In the genomic region with DNA sequence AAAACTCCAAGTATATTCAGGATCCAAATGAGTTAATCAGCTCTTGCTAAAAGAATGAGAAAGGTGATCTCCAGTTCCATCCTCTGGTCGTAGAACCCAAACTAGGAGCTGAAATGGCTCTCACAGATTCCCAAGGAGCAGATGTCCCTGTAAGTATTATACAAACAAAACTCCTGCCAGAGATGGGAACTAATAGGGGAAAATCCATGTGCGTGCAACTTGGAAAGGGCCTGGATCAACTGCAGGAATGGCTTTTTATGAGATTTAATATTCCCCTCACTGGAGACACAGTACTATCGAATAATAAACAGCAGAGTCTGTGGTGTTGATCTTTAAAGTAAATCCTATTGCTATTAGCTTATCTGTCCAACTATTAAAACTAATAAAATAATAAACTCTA, we compare ENCODE assay signal across 18 cellular contexts.
"Had no signal": no experiment of that assay in that cellular context is flagged by ENCODE, and none has a peak within 500 bp of the region (broad histone marks: within the 10 kb centered on the region; RNA-seq: fewer than 3 reads in every experiment).

No MANE protein-coding gene starts in this region.

- ATAC-seq: activated T-cell treated with anti-CD3 and anti-CD28 coated beads, Interleukin-2, amount 50 U/mL, for 4 hours; left lobe of liver; natural killer cell treated with Interleukin-12 subunit alpha and Interleukin-12 subunit beta and Interleukin-15 and Interleukin-18, amount 100 ng/mL, for 72 hours had no signal

- H3K4me1 ChIP-seq: prostate gland, thyroid gland had no signal

- H3K27ac ChIP-seq: neutrophil, ovary, prostate gland, thyroid gland had no signal

- H3K4me3 ChIP-seq: ovary, prostate gland, thyroid gland had no signal

- H3K36me3 ChIP-seq: neutrophil, ovary, prostate gland, thyroid gland had no signal

- H3K9me3 ChIP-seq: neutrophil, ovary, prostate gland, thyroid gland had no signal

- DNase-seq: activated CD8-positive, alpha-beta memory T cell treated with anti-CD3 and anti-CD28 coated beads for 24 hours; activated CD8-positive, alpha-beta memory T cell treated with anti-CD3 and anti-CD28 coated beads, Interleukin-2, amount 50 U/mL, for 4 hours; activated naive CD4-positive, alpha-beta T cell; activated naive CD8-positive, alpha-beta T cell treated with anti-CD3 and anti-CD28 coated beads for 36 hours; activated T-cell treated with anti-CD3 and anti-CD28 coated beads, Interleukin-2, amount 50 U/mL, for 4 hours; central memory CD4-positive, alpha-beta T cell; dermis blood vessel endothelial cell; effector CD8-positive, alpha-beta T cell; foreskin melanocyte; immature natural killer cell; ovary; stimulated activated CD4-positive, alpha-beta T cell treated with anti-CD3 and anti-CD28 coated beads, Interleukin-1b, Interleukin-23, amount 100 ng/mL, for 48 hours; substantia nigra; thyroid gland had no signal

- H3K27me3 ChIP-seq: neutrophil, ovary, thyroid gland had no signal
